Comparison of ENCODE assay signal across 11 cellular contexts in the genomic region with DNA sequence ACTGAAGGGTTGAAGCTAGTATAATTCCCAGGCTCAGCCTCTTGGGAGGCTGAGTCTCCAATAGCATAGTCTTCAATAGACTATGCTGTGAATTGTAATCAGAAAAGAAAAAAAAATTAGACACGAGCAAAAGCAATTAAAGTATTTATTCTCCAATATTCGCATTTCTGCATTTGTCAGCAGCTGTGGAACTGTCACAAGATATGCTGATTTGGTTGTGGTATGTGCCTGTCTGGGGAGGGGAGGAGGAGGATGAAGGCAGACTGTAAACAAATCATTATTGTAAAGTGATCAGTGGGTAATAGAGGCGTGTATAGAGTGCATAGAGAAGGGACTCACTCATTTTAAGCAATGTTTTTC. TPM values are rescaled to one million over a fixed set of nuclear protein-coding genes. Genes with fewer than 3 reads are reported as not detected.
DNase-seq lines count a peak whose midpoint lies in the region; ATAC-seq and TF ChIP-seq lines count a peak whose summit lies in the region.
"Had no signal": no experiment of that assay in that cellular context is flagged by ENCODE, and none has a peak within 500 bp of the region (broad histone marks: within the 10 kb centered on the region; RNA-seq: fewer than 3 reads in every experiment).

No MANE protein-coding gene starts in this region.

- no peak for DNase-seq in activated T-cell treated with anti-CD3 and anti-CD28 coated beads, Interleukin-2, amount 50 U/mL, for 72 hours
- DNase-seq in activated T-cell treated with anti-CD3 and anti-CD28 coated beads, Interleukin-2, amount 50 U/mL, for 1 hour: no peak
- DNase-seq in NCI-H69 (lab: John Stamatoyannopoulos, UW): peak; percentile 64
- no peak for DNase-seq in suprapubic skin (ENCODE audit: low spot score in 2 of 2)
- DNase-seq in GF-D8 (lab: John Stamatoyannopoulos, UW): no peak
- no peak for DNase-seq in RKO (ENCODE audit: low spot score)
- DNase-seq: mesenchymal stem cell had no signal

- H3K27me3 ChIP-seq in duodenal mucosa (ENCODE audit: control insufficient read depth in 1 of 2, insufficient read depth in 2 of 2, low read length in 2 of 2) (no peaks in the 10 kb centered on the region), suprapubic skin (no peaks in the 10 kb centered on the region)
- H3K27me3 ChIP-seq: uterus had no signal

- H3K27ac ChIP-seq in duodenal mucosa (ENCODE audit: low read depth, low read length): peak overlapping the region; percentile 23
- no peak overlapping the region for H3K27ac ChIP-seq in suprapubic skin
- H3K27ac ChIP-seq: uterus had no signal

- WGBS in suprapubic skin: 53% methylated on average over 3 of the region's 3 CpGs

- H3K4me3 ChIP-seq in duodenal mucosa (ENCODE audit: low read depth in 1 of 2, low read length in 2 of 2) (peak overlapping the region in 1 of 2 donors; percentile 27), suprapubic skin (peak overlapping the region; percentile 27)

- TF ChIP-seq POLR2A in suprapubic skin (IDR thresholded peaks at IDR 0.05): no peak

- H3K27ac Mint-ChIP-seq in activated T-cell treated with anti-CD3 and anti-CD28 coated beads, Interleukin-2, amount 50 U/mL, for 72 hours: peak overlapping the region; percentile 92

- H3K36me3 ChIP-seq in duodenal mucosa (ENCODE audit: control insufficient read depth in 1 of 2, insufficient read depth in 2 of 2, low read length in 2 of 2) (no peaks in the 10 kb centered on the region), suprapubic skin (no peaks in the 10 kb centered on the region)
- H3K36me3 ChIP-seq: uterus had no signal

- TF ChIP-seq CTCF in suprapubic skin (IDR thresholded peaks at IDR 0.05): no peak

- peak overlapping the region; percentile 76 to 87 for H3K4me3 Mint-ChIP-seq in activated T-cell treated with anti-CD3 and anti-CD28 coated beads, Interleukin-2, amount 50 U/mL, for 72 hours

- H3K9ac ChIP-seq in duodenal mucosa (ENCODE audit: low read depth in 1 of 2, low read length in 2 of 2): peak overlapping the region in 1 of 2 donors; percentile 11

- no peaks in the 10 kb centered on the region for H3K9me3 Mint-ChIP-seq in activated T-cell treated with anti-CD3 and anti-CD28 coated beads, Interleukin-2, amount 50 U/mL, for 72 hours

- no peak for TF ChIP-seq EP300 in suprapubic skin (IDR thresholded peaks at IDR 0.05)

- H3K4me1 Mint-ChIP-seq in activated T-cell treated with anti-CD3 and anti-CD28 coated beads, Interleukin-2, amount 50 U/mL, for 72 hours (ENCODE audit: low read depth): peaks cover 57% of the 10 kb centered on the region

- H3K36me3 Mint-ChIP-seq in activated T-cell treated with anti-CD3 and anti-CD28 coated beads, Interleukin-2, amount 50 U/mL, for 72 hours (ENCODE audit: insufficient read depth in 2 of 2): peaks cover 0 to 1% of the 10 kb centered on the region in 2 donors

- H3K4me1 ChIP-seq in duodenal mucosa (ENCODE audit: control insufficient read depth in 1 of 2, insufficient read depth in 2 of 2, low read length in 2 of 2): peaks cover 18 to 25% of the 10 kb centered on the region in 2 donors
- peaks cover 15% of the 10 kb centered on the region for H3K4me1 ChIP-seq in suprapubic skin
- H3K4me1 ChIP-seq: uterus had no signal

- H3K9me3 ChIP-seq in duodenal mucosa (ENCODE audit: control insufficient read depth in 1 of 2, low read length in 2 of 2) (no peaks in the 10 kb centered on the region), suprapubic skin (no peaks in the 10 kb centered on the region)
- H3K9me3 ChIP-seq: uterus had no signal

- H3K27me3 Mint-ChIP-seq in activated T-cell treated with anti-CD3 and anti-CD28 coated beads, Interleukin-2, amount 50 U/mL, for 72 hours (ENCODE audit: low read depth): no peaks in the 10 kb centered on the region

- no peak for ATAC-seq in activated T-cell treated with anti-CD3 and anti-CD28 coated beads, Interleukin-2, amount 50 U/mL, for 72 hours (replicated peaks in 1 of 2)
- ATAC-seq in HG02610 (IDR thresholded peaks at IDR 0.05; ENCODE audit: unreplicated experiment): no peak

RNA-seq across cellular contexts. Expression of a gene that starts 10.1 kb away (rescaled TPM):
- 10 to 100 TPM; 21.9 to 24.4 TPM for total RNA-seq in activated T-cell treated with anti-CD3 and anti-CD28 coated beads, Interleukin-2, amount 50 U/mL, for 72 hours
- 10 to 100 TPM; 20.7 to 28.2 (median 25.4) TPM for total RNA-seq in suprapubic skin

RNA-seq across cellular contexts. Expression of a gene that starts 25.8 kb away (rescaled TPM):
- 10 to 100 TPM; 24.3 to 25.3 TPM for total RNA-seq in activated T-cell treated with anti-CD3 and anti-CD28 coated beads, Interleukin-2, amount 50 U/mL, for 72 hours
- total RNA-seq in suprapubic skin: 10 to 100 TPM; 25.6 to 51.9 (median 30.2) TPM

RNA-seq across cellular contexts. Expression of a gene that starts 49.3 kb away (rescaled TPM):
- total RNA-seq in activated T-cell treated with anti-CD3 and anti-CD28 coated beads, Interleukin-2, amount 50 U/mL, for 72 hours: under 1 TPM in 1 of 2 donors, not detected in 1; 0.14 TPM
- under 1 TPM in 1 of 4 donors, not detected in 3; 0.38 TPM for total RNA-seq in suprapubic skin
- total RNA-seq: SK-MEL-5 had no signal
